ENCODE assay signal across 20 cellular contexts in genomic region chr3:195526492-195526891, GRCh38. TPM values are rescaled to one million over a fixed set of nuclear protein-coding genes. Genes with fewer than 3 reads are reported as not detected.
DNase-seq lines count a peak whose midpoint lies in the region; ATAC-seq and TF ChIP-seq lines count a peak whose summit lies in the region.
"Had no signal": no experiment of that assay in that cellular context is flagged by ENCODE, and none has a peak within 500 bp of the region (broad histone marks: within the 10 kb centered on the region; RNA-seq: fewer than 3 reads in every experiment).

No MANE protein-coding gene starts in this region.

- no peaks in the 10 kb centered on the region for H3K27me3 Mint-ChIP-seq in activated naive CD4-positive, alpha-beta T cell treated with anti-CD3 and anti-CD28 coated beads for 36 hours (ENCODE audit: low read depth)
- H3K27me3 Mint-ChIP-seq in CD8-positive, alpha-beta T cell (ENCODE audit: low read depth) = no peaks in the 10 kb centered on the region
- no peaks in the 10 kb centered on the region for H3K27me3 Mint-ChIP-seq in activated naive CD8-positive, alpha-beta T cell treated with anti-CD3 and anti-CD28 coated beads for 36 hours
- H3K27me3 Mint-ChIP-seq in stimulated activated naive B cell treated with anti-CD40 and anti-IgM and Interleukin-4, amounts not matched to agents 10 μg/mL and 1 μg/mL and 100 μg/mL, for 72 hours = no peaks in the 10 kb centered on the region

- ATAC-seq in CD8-positive, alpha-beta T cell = no peak
- ATAC-seq in stimulated activated naive B cell treated with anti-CD40 and anti-IgM and Interleukin-4, amounts not matched to agents 10 μg/mL and 1 μg/mL and 100 μg/mL, for 72 hours (replicated peaks) = no peak

- H3K27me3 ChIP-seq in CD8-positive, alpha-beta T cell (ENCODE audit: insufficient read depth, low read length) = no peaks in the 10 kb centered on the region
- H3K27me3 ChIP-seq: SJSA1 had no signal

- intact Hi-C loops in activated naive CD4-positive, alpha-beta T cell treated with anti-CD3 and anti-CD28 coated beads for 36 hours (cut with micrococcal nuclease) = no loop called here
- intact Hi-C loops in CD8-positive, alpha-beta T cell (cut with DNase I, micrococcal nuclease) = no loop called here

- H3K4me1 Mint-ChIP-seq in activated naive CD4-positive, alpha-beta T cell treated with anti-CD3 and anti-CD28 coated beads for 36 hours (ENCODE audit: low read depth) = peaks cover 63% of the 10 kb centered on the region
- H3K4me1 Mint-ChIP-seq in CD8-positive, alpha-beta T cell (ENCODE audit: low read depth) = peaks cover 72% of the 10 kb centered on the region
- H3K4me1 Mint-ChIP-seq in activated naive CD8-positive, alpha-beta T cell treated with anti-CD3 and anti-CD28 coated beads for 36 hours = peaks cover 65% of the 10 kb centered on the region
- H3K4me1 Mint-ChIP-seq in stimulated activated naive B cell treated with anti-CD40 and anti-IgM and Interleukin-4, amounts not matched to agents 10 μg/mL and 1 μg/mL and 100 μg/mL, for 72 hours = peaks cover 11 to 18% of the 10 kb centered on the region in 2 donors

- no peak for DNase-seq in activated naive CD4-positive, alpha-beta T cell treated with anti-CD3 and anti-CD28 coated beads for 36 hours
- DNase-seq in activated naive CD4-positive, alpha-beta T cell treated with anti-CD3 and anti-CD28 coated beads, Interleukin-2, amount 50 U/mL, for 16 hours = no peak
- DNase-seq in CD8-positive, alpha-beta T cell = no peak
- DNase-seq in activated naive CD8-positive, alpha-beta T cell treated with anti-CD3 and anti-CD28 coated beads for 36 hours = no peak
- DNase-seq in stimulated activated naive B cell treated with anti-CD40 and anti-IgM and Interleukin-4, amounts not matched to agents 10 μg/mL and 1 μg/mL and 100 μg/mL, for 72 hours = no peak
- no peak for DNase-seq in HPDE6-E6E7 (ENCODE audit: extremely low spot score)
- DNase-seq in NCI-H2107 (lab: John Stamatoyannopoulos, UW) = no peak
- DNase-seq: C1 segment of cervical spinal cord, H7, Karpas-422, NCI-H1092, NCI-H1417 treated with DMSO at 0.1 percent for 48 hours, NCI-H187 treated with DMSO at 0.1 percent for 48 hours, NCI-H446, NCI-H524 treated with DMSO at 0.1 percent for 48 hours, Right ventricle myocardium superior, RPMI8226 had no signal

- peaks cover 50% of the 10 kb centered on the region for H3K4me1 ChIP-seq in CD8-positive, alpha-beta T cell (ENCODE audit: insufficient read depth, low read length)
- H3K4me1 ChIP-seq: SJSA1 had no signal

- H3K27ac ChIP-seq in CD8-positive, alpha-beta T cell (ENCODE audit: low read depth, low read length) = no peak overlapping the region
- H3K27ac ChIP-seq: HL-60, SJSA1 had no signal

- H3K9me3 ChIP-seq in CD8-positive, alpha-beta T cell (ENCODE audit: low read length) = no peaks in the 10 kb centered on the region
- H3K9me3 ChIP-seq: SJSA1 had no signal

- POLR2A ChIA-PET in CD8-positive, alpha-beta T cell (lab: Charles Lee) = interaction anchor here (0.6 to 1.2 kb wide), 4 partner anchors 11 to 38 kb away, joined by 3 to 4 read pairs (median 3); partner anchors contain the start of gene PPP1R2

- no peak overlapping the region for H3K4me3 Mint-ChIP-seq in activated naive CD4-positive, alpha-beta T cell treated with anti-CD3 and anti-CD28 coated beads for 36 hours
- no peak overlapping the region for H3K4me3 Mint-ChIP-seq in CD8-positive, alpha-beta T cell
- H3K4me3 Mint-ChIP-seq in activated naive CD8-positive, alpha-beta T cell treated with anti-CD3 and anti-CD28 coated beads for 36 hours = no peak overlapping the region
- H3K4me3 Mint-ChIP-seq in stimulated activated naive B cell treated with anti-CD40 and anti-IgM and Interleukin-4, amounts not matched to agents 10 μg/mL and 1 μg/mL and 100 μg/mL, for 72 hours = no peak overlapping the region

- H3K27ac Mint-ChIP-seq in activated naive CD4-positive, alpha-beta T cell treated with anti-CD3 and anti-CD28 coated beads for 36 hours = peak overlapping the region; percentile 67
- H3K27ac Mint-ChIP-seq in CD8-positive, alpha-beta T cell = peak overlapping the region; percentile 62
- H3K27ac Mint-ChIP-seq in activated naive CD8-positive, alpha-beta T cell treated with anti-CD3 and anti-CD28 coated beads for 36 hours = peak overlapping the region; percentile 60
- peak overlapping the region; percentile 75 for H3K27ac Mint-ChIP-seq in stimulated activated naive B cell treated with anti-CD40 and anti-IgM and Interleukin-4, amounts not matched to agents 10 μg/mL and 1 μg/mL and 100 μg/mL, for 72 hours

- no peak overlapping the region for H3K4me3 ChIP-seq in CD8-positive, alpha-beta T cell (ENCODE audit: low read depth, low read length)
- H3K4me3 ChIP-seq: SJSA1 had no signal

- CTCF ChIA-PET in activated naive CD4-positive, alpha-beta T cell treated with anti-CD3 and anti-CD28 coated beads for 36 hours (lab: Charles Lee) = interaction anchor here (0.8 to 2.3 kb wide), 4 partner anchors 11 to 255 kb away, joined by 3 to 10 read pairs (median 5); partner anchors contain the start of gene XXYLT1
- CTCF ChIA-PET in CD8-positive, alpha-beta T cell (lab: Charles Lee) = interaction anchor here (0.6 to 2.7 kb wide), 3 partner anchors 23 to 256 kb away, joined by 3 to 15 read pairs (median 3); partner anchors contain the start of gene XXYLT1

- H3K36me3 Mint-ChIP-seq in activated naive CD4-positive, alpha-beta T cell treated with anti-CD3 and anti-CD28 coated beads for 36 hours (ENCODE audit: low read depth) = peaks cover 35% of the 10 kb centered on the region
- peaks cover 70% of the 10 kb centered on the region for H3K36me3 Mint-ChIP-seq in CD8-positive, alpha-beta T cell
- H3K36me3 Mint-ChIP-seq in activated naive CD8-positive, alpha-beta T cell treated with anti-CD3 and anti-CD28 coated beads for 36 hours = peaks cover 24% of the 10 kb centered on the region
- H3K36me3 Mint-ChIP-seq in stimulated activated naive B cell treated with anti-CD40 and anti-IgM and Interleukin-4, amounts not matched to agents 10 μg/mL and 1 μg/mL and 100 μg/mL, for 72 hours = peaks cover 9 to 28% of the 10 kb centered on the region in 2 donors

- H3K36me3 ChIP-seq in CD8-positive, alpha-beta T cell (ENCODE audit: insufficient read depth, low read length) = peaks cover 21% of the 10 kb centered on the region

- no peak for TF ChIP-seq CTCF in CD8-positive, alpha-beta T cell (IDR thresholded peaks at IDR 0.05)

- H3K9me3 Mint-ChIP-seq in activated naive CD4-positive, alpha-beta T cell treated with anti-CD3 and anti-CD28 coated beads for 36 hours = no peaks in the 10 kb centered on the region
- no peaks in the 10 kb centered on the region for H3K9me3 Mint-ChIP-seq in CD8-positive, alpha-beta T cell
- H3K9me3 Mint-ChIP-seq in activated naive CD8-positive, alpha-beta T cell treated with anti-CD3 and anti-CD28 coated beads for 36 hours = no peaks in the 10 kb centered on the region
- no peaks in the 10 kb centered on the region for H3K9me3 Mint-ChIP-seq in stimulated activated naive B cell treated with anti-CD40 and anti-IgM and Interleukin-4, amounts not matched to agents 10 μg/mL and 1 μg/mL and 100 μg/mL, for 72 hours

RNA-seq across cellular contexts. Expression of gene PPP1R2, which starts 16.6 kb away (rescaled TPM):
- 100 to 1,000 TPM in 1 of 2 experiments, 10 to 100 TPM in 1; 99.7 to 105 TPM for total RNA-seq in activated naive CD4-positive, alpha-beta T cell treated with anti-CD3 and anti-CD28 coated beads for 36 hours
- total RNA-seq in CD8-positive, alpha-beta T cell = 100 to 1,000 TPM; 160 to 166 TPM
- total RNA-seq in activated naive CD8-positive, alpha-beta T cell treated with anti-CD3 and anti-CD28 coated beads for 36 hours = 10 to 100 TPM; 89.5 to 91.8 TPM

RNA-seq across cellular contexts. Expression of gene APOD, which starts 57.2 kb away (rescaled TPM):
- total RNA-seq in activated naive CD4-positive, alpha-beta T cell treated with anti-CD3 and anti-CD28 coated beads for 36 hours = under 1 TPM in 1 of 2 experiments, not detected in 1; 0.44 TPM
- not detected for total RNA-seq in CD8-positive, alpha-beta T cell
- total RNA-seq in activated naive CD8-positive, alpha-beta T cell treated with anti-CD3 and anti-CD28 coated beads for 36 hours = not detected
- total RNA-seq: Daoy, H7, SJSA1 had no signal
